In genomic region chr9:6884960-6885359, GRCh38 we compare ENCODE assay signal across 13 cellular contexts.
A peak's percentile ranks its signal among the peaks of the same experiment; 100 is the strongest.
DNase-seq lines count a peak whose midpoint lies in the region; ATAC-seq, FAIRE-seq and TF ChIP-seq lines count a peak whose summit lies in the region.
"Had no signal": no experiment of that assay in that cellular context is flagged by ENCODE, and none has a peak within 500 bp of the region (broad histone marks: within the 10 kb centered on the region; RNA-seq: fewer than 3 reads in every experiment).

No MANE protein-coding gene starts in this region.

- H3K9me3 Mint-ChIP-seq in Caco-2 (ENCODE audit: unreplicated experiment) (no peaks in the 10 kb centered on the region), activated B cell treated with CpG ODN at 0.5 μM for 24 hours (peaks cover 4% of the 10 kb centered on the region), immature natural killer cell (no peaks in the 10 kb centered on the region)
- H3K9me3 Mint-ChIP-seq: CD8-positive, alpha-beta memory T cell had no signal

- no peaks in the 10 kb centered on the region; the same call in 1 of the 2 replicates for H3K9me3 ChIP-seq in Caco-2
- H3K9me3 ChIP-seq: A549, BLaER1 had no signal

- ATAC-seq in activated B cell treated with CpG ODN at 0.5 μM for 24 hours (ENCODE audit: low read depth) (no peak), HG03565 (IDR thresholded peaks at IDR 0.05; ENCODE audit: unreplicated experiment) (no peak)
- ATAC-seq: A549, HCT116 had no signal

- no peaks in the 10 kb centered on the region for H3K36me3 ChIP-seq in Caco-2 (ENCODE audit: control insufficient read depth, insufficient read depth, low read length)

- no peak overlapping the region for H3K4me3 ChIP-seq in Caco-2 (ENCODE audit: low read depth, low read length)
- H3K4me3 ChIP-seq: A549, BLaER1, GM23248 had no signal

- intact Hi-C loops in Caco-2 (cut with micrococcal nuclease; ENCODE audit: unreplicated experiment) (no loop called here), activated B cell treated with CpG ODN at 0.5 μM for 24 hours (cut with micrococcal nuclease) (no loop called here)

- H3K27ac Mint-ChIP-seq in Caco-2 (ENCODE audit: unreplicated experiment) (peak overlapping the region; percentile 51), activated B cell treated with CpG ODN at 0.5 μM for 24 hours (peak overlapping the region; percentile 9), immature natural killer cell (peak overlapping the region in 1 of 6 donors; percentile 49)

- no peak for DNase-seq in Caco-2
- DNase-seq in D721Med (ENCODE audit: insufficient read length, low spot score), result no peak
- DNase-seq in activated B cell treated with CpG ODN at 0.5 μM for 24 hours, result no peak
- peak in 2 of 3 donors; percentile 7 to 22 for DNase-seq in immature natural killer cell
- no peak for DNase-seq in cortex of kidney (lab: John Stamatoyannopoulos, UW)
- DNase-seq: CD8-positive, alpha-beta memory T cell; DMS 273 treated with DMSO at 0.1 percent for 48 hours; GM23248 had no signal

- H3K27me3 Mint-ChIP-seq in Caco-2 (ENCODE audit: insufficient read depth, unreplicated experiment), result no peaks in the 10 kb centered on the region
- no peaks in the 10 kb centered on the region for H3K27me3 Mint-ChIP-seq in activated B cell treated with CpG ODN at 0.5 μM for 24 hours
- H3K27me3 Mint-ChIP-seq in immature natural killer cell (ENCODE audit: low read depth in 3 of 3), result peaks cover 0 to 5% (median 2%) of the 10 kb centered on the region in 3 donors
- H3K27me3 Mint-ChIP-seq: CD8-positive, alpha-beta memory T cell had no signal

- H3K4me3 Mint-ChIP-seq in Caco-2 (ENCODE audit: unreplicated experiment) (peak overlapping the region; percentile 5), activated B cell treated with CpG ODN at 0.5 μM for 24 hours (no peak overlapping the region), immature natural killer cell (peak overlapping the region in 4 of 5 donors; percentile 12 to 77 (median 30))
- H3K4me3 Mint-ChIP-seq: CD8-positive, alpha-beta memory T cell had no signal

- CTCF ChIA-PET in Caco-2 (lab: Charles Lee) (no interaction called here), activated B cell treated with CpG ODN at 0.5 μM for 24 hours (lab: Charles Lee) (no interaction called here)

- BruUV-seq in Caco-2 (replicated peaks; lab: Mats Ljungman, UMichigan), result no TSS peak

- H3K4me1 ChIP-seq in Caco-2, result peaks cover 33% of the 10 kb centered on the region
- H3K4me1 ChIP-seq: A549, BLaER1 had no signal

- H3K36me3 Mint-ChIP-seq in Caco-2 (ENCODE audit: insufficient read depth, unreplicated experiment), result peaks cover 21% of the 10 kb centered on the region
- peaks cover 55% of the 10 kb centered on the region for H3K36me3 Mint-ChIP-seq in activated B cell treated with CpG ODN at 0.5 μM for 24 hours (ENCODE audit: low read depth)
- H3K36me3 Mint-ChIP-seq in immature natural killer cell, result peaks cover 3 to 27% (median 11%) of the 10 kb centered on the region in 3 donors

- H3K4me1 Mint-ChIP-seq in Caco-2 (ENCODE audit: low read depth, unreplicated experiment) (peaks cover 28% of the 10 kb centered on the region), activated B cell treated with CpG ODN at 0.5 μM for 24 hours (peaks cover 44% of the 10 kb centered on the region), immature natural killer cell (peaks cover 48 to 66% of the 10 kb centered on the region in 2 donors)

- POLR2A ChIA-PET in Caco-2 (lab: Charles Lee) (no interaction called here), activated B cell treated with CpG ODN at 0.5 μM for 24 hours (lab: Charles Lee) (no interaction called here)

- peak; percentile 32 for FAIRE-seq in D721Med (lab: Jason Lieb, UNC)
- FAIRE-seq: A549, H54 had no signal

- H3K27me3 ChIP-seq in Caco-2 (replicated peaks; ENCODE audit: control insufficient read depth, insufficient read depth, low read length), result no peaks in the 10 kb centered on the region
- H3K27me3 ChIP-seq: BLaER1 had no signal

- no peak for TF ChIP-seq CTCF in Caco-2 (IDR thresholded peaks at IDR 0.05; ENCODE audit: insufficient read depth in 1 of 2, low read depth in 1 of 2, low read length in 1 of 2, severe bottlenecking in 1 of 2, unreplicated experiment in 1 of 2)
- TF ChIP-seq CTCF in D721Med (IDR thresholded peaks at IDR 0.05; ENCODE audit: insufficient read depth, missing control alignments), result no peak
- no peak for TF ChIP-seq CTCF in activated B cell treated with CpG ODN at 0.5 μM for 24 hours (IDR thresholded peaks at IDR 0.05)

Comparison
In these comparisons a context has a peak if more than half of its experiments do, and no peak if none do; other contexts are left out.
1. DNase-seq: peak in immature natural killer cell (2 of 3); none in Caco-2 (0 of 2), D721Med (single experiment), activated B cell treated with CpG ODN at 0.5 μM for 24 hours (single experiment) and cortex of kidney (single experiment).